18 cellular contexts compared by ENCODE assay signal in the genomic region with DNA sequence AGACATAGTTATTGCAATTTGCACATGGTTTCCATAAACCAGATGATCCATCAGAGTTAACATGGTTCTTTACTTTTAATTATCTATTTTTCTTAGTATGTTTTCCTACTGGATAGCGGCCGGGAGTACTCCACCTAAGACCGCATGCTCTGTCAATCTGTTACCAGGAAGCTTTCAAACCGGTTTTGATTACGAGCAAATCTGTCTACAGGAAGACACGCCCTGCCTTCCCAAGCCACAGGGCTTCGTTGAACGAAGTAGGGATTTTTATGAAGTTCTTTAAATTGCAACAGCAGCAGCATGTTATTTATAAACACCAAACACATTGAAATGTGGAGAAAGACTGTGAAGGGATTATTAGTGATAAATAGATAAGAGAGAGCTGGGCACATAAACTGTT.
"Had no signal": no experiment of that assay in that cellular context is flagged by ENCODE, and none has a peak within 500 bp of the region (broad histone marks: within the 10 kb centered on the region; RNA-seq: fewer than 3 reads in every experiment).

No MANE protein-coding gene starts in this region.

- H3K27me3 ChIP-seq: heart left ventricle, ovary, right lobe of liver, testis, upper lobe of left lung had no signal

- H3K4me1 ChIP-seq: heart left ventricle, right lobe of liver, testis, upper lobe of left lung had no signal

- ATAC-seq: activated CD8-positive, alpha-beta T cell treated with anti-CD3 and anti-CD28 coated beads, Interleukin-2, amount 10 ng/mL, durations not matched to agents 7 days and 5 days; activated T-cell treated with anti-CD3 and anti-CD28 coated beads, Interleukin-2, amount 50 U/mL, for 4 hours; heart left ventricle; naive thymus-derived CD8-positive, alpha-beta T cell; right lobe of liver; stimulated activated effector memory CD8-positive, alpha-beta T cell treated with anti-CD3 and anti-CD28 coated beads, Interleukin-12 subunit alpha, Interleukin-12 subunit beta, amount 100 ng/mL, for 72 hours had no signal

- H3K27ac ChIP-seq: heart left ventricle, ovary, right lobe of liver, testis, upper lobe of left lung had no signal

- H3K9me3 ChIP-seq: heart left ventricle, ovary, right lobe of liver, testis, upper lobe of left lung had no signal

- H3K36me3 ChIP-seq: heart left ventricle, ovary, right lobe of liver, upper lobe of left lung had no signal

- H3K4me3 ChIP-seq: heart left ventricle, ovary, right lobe of liver, smooth muscle cell, testis, upper lobe of left lung had no signal

- DNase-seq: activated CD4-positive, alpha-beta T cell treated with anti-CD3 and anti-CD28 coated beads, Interleukin-2, amount 10 ng/mL, durations not matched to agents 7 days and 5 days; activated CD8-positive, alpha-beta T cell treated with anti-CD3 and anti-CD28 coated beads, Interleukin-2, amount 10 ng/mL, durations not matched to agents 7 days and 5 days; activated naive CD4-positive, alpha-beta T cell treated with anti-CD3 and anti-CD28 coated beads for 36 hours; activated T-cell treated with anti-CD3 and anti-CD28 coated beads, Interleukin-2, amount 50 U/mL, for 4 hours; caudate nucleus; erythroblast; heart left ventricle; kidney glomerular epithelial cell; mesenchymal stem cell; naive thymus-derived CD8-positive, alpha-beta T cell; ovary; right lobe of liver; stimulated activated CD4-positive, alpha-beta T cell treated with anti-CD3 and anti-CD28 coated beads, Interleukin-4, amount 100 ng/mL, for 24 hours; T1000; testis; upper lobe of left lung had no signal
